ENCODE assay signal across 15 cellular contexts in the genomic region with DNA sequence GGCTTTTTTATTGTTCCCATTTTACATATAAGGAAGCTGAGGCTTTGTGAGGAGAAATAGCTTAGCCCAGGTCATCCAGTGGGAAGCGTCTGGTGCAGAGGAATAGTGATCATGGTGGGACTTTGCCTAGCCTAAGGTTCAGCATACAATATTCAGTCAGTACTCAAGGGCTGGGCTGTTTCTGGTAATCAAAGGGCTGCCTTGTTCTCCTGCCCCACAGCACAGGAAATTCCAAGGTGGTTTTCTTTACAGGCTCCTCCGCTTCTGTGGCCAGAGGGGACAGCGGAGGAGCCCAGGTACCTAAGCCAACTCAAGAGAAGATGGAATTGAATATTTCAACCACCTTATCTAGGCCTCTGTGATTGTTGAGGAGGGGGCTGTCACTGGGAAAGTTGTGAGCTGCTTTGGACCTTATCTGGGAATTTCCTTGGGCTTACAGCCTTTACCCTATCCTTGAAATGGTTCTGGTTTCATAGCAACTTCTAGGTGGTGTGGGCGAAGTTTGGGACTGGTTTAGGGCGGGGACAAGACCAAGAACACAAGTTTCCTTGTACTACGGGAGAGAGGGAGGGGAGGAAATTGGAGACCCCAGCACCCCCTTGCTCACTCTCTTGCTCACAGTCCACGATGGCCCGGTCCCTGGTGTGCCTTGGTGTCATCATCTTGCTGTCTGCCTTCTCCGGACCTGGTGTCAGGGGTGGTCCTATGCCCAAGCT. TPM values are rescaled to one million over a fixed set of nuclear protein-coding genes. Genes with fewer than 3 reads are reported as not detected.
DNase-seq lines count a peak whose midpoint lies in the region; ATAC-seq and TF ChIP-seq lines count a peak whose summit lies in the region.
"Had no signal": no experiment of that assay in that cellular context is flagged by ENCODE, and none has a peak within 500 bp of the region (broad histone marks: within the 10 kb centered on the region; RNA-seq: fewer than 3 reads in every experiment).

A gene (plus strand): TSS at position 606 of the 716 bp plus-strand sequence. CDS start 22 bp downstream, at position 628.

- H3K27ac ChIP-seq in stomach = peak within 1 kb of the TSS in 3 of 5 donors; percentile 96 to 99 (median 98)

- peaks cover 0 to 13% (median 5%) of the 10 kb centered on the region in 4 donors for H3K36me3 ChIP-seq in stomach

- peaks cover 17% of the 10 kb centered on the region for H3K36me3 Mint-ChIP-seq in T-helper 1 cell treated with Interleukin-12 subunit alpha and Interleukin-12 subunit beta and Interleukin-4 antibody, amounts not matched to agents 30 μg/mL and 1 μg/mL, for 36 hours (ENCODE audit: low read depth)

- no peak within 1 kb of the TSS for H3K4me3 Mint-ChIP-seq in T-helper 1 cell treated with Interleukin-12 subunit alpha and Interleukin-12 subunit beta and Interleukin-4 antibody, amounts not matched to agents 30 μg/mL and 1 μg/mL, for 36 hours

- no peaks in the 10 kb centered on the region for H3K9me3 ChIP-seq in stomach

- CTCF ChIA-PET in GM10248 (lab: Yijun Ruan, JAX) = no interaction called here

- TF ChIP-seq CTCF in stomach (IDR thresholded peaks at IDR 0.05) (no peak), GM10248 (IDR thresholded peaks at IDR 0.05; ENCODE audit: control extremely low read depth, extremely low read depth, low read depth, missing control alignments) (no peak)

- DNase-seq in T-helper 1 cell = no peak
- DNase-seq in SW480 (ENCODE audit: low spot score) = peak; percentile 76
- DNase-seq in islet precursor cell = peak; percentile 89
- DNase-seq in stomach = no peak
- no peak for DNase-seq in GM10248 (ENCODE audit: extremely low spot score)
- DNase-seq: activated CD4-positive, CD25-positive, alpha-beta regulatory T cell; DND-41; NCI-H226; stimulated activated CD4-positive, alpha-beta T cell treated with anti-CD3 and anti-CD28 coated beads, Interleukin-4, amount 100 ng/mL, for 24 hours; stimulated activated naive CD8-positive, alpha-beta T cell treated with anti-CD3 and anti-CD28 coated beads, Interleukin-15, amount 100 ng/mL, for 72 hours had no signal

- POLR2A ChIA-PET in GM10248 (lab: Yijun Ruan, JAX) = no interaction called here

- H3K27ac Mint-ChIP-seq in T-helper 1 cell treated with Interleukin-12 subunit alpha and Interleukin-12 subunit beta and Interleukin-4 antibody, amounts not matched to agents 30 μg/mL and 1 μg/mL, for 36 hours = peak within 1 kb of the TSS; percentile 69

- no peaks in the 10 kb centered on the region for H3K27me3 ChIP-seq in stomach

- no peaks in the 10 kb centered on the region for H3K27me3 Mint-ChIP-seq in T-helper 1 cell treated with Interleukin-12 subunit alpha and Interleukin-12 subunit beta and Interleukin-4 antibody, amounts not matched to agents 30 μg/mL and 1 μg/mL, for 36 hours (ENCODE audit: low read depth)
- H3K27me3 Mint-ChIP-seq: activated T-helper 17 cell treated with anti-CD3 and anti-CD28 coated beads, Interleukin-2, amount 50 U/mL, for 72 hours; stimulated activated naive CD8-positive, alpha-beta T cell treated with anti-CD3 and anti-CD28 coated beads, Interleukin-15, amount 100 ng/mL, for 72 hours had no signal

- TF ChIP-seq POLR2A in stomach (IDR thresholded peaks at IDR 0.05) = no peak

- ATAC-seq in GM21515 (IDR thresholded peaks at IDR 0.05; ENCODE audit: unreplicated experiment) (no peak), HG02970 (IDR thresholded peaks at IDR 0.05; ENCODE audit: low FRiP score, unreplicated experiment) (no peak)
- ATAC-seq: activated T-helper 17 cell treated with anti-CD3 and anti-CD28 coated beads, Interleukin-2, amount 50 U/mL, for 72 hours; Right ventricle myocardium inferior; stimulated activated naive CD8-positive, alpha-beta T cell treated with anti-CD3 and anti-CD28 coated beads, Interleukin-15, amount 100 ng/mL, for 72 hours had no signal

- no peak for TF ChIP-seq EP300 in stomach (IDR thresholded peaks at IDR 0.05)

- H3K9me3 Mint-ChIP-seq in T-helper 1 cell treated with Interleukin-12 subunit alpha and Interleukin-12 subunit beta and Interleukin-4 antibody, amounts not matched to agents 30 μg/mL and 1 μg/mL, for 36 hours = peaks cover 7% of the 10 kb centered on the region

- 64 to 80% (median 71%) methylated on average over 9 of the region's 9 CpGs for WGBS in stomach, 5 donors

- H3K4me1 ChIP-seq in stomach = peaks cover 13 to 23% (median 19%) of the 10 kb centered on the region in 4 donors

- intact Hi-C loops in stomach (cut with DNase I; ENCODE audit: low total_unique reads) = no loop called here

- peaks cover 32% of the 10 kb centered on the region for H3K4me1 Mint-ChIP-seq in T-helper 1 cell treated with Interleukin-12 subunit alpha and Interleukin-12 subunit beta and Interleukin-4 antibody, amounts not matched to agents 30 μg/mL and 1 μg/mL, for 36 hours (ENCODE audit: low read depth)

- H3K4me3 ChIP-seq in stomach = no peak within 1 kb of the TSS

RNA-seq across cellular contexts. Expression of the gene that starts here (rescaled TPM):
- 1 to 10 TPM in 2 of 5 donors, not detected in 3; 2.9 to 8.1 TPM for total RNA-seq in stomach
- 10 to 100 TPM in 1 of 3 donors, 1 to 10 TPM in 1, not detected in 1; 2.8 to 10.1 TPM for polyA plus RNA-seq in stomach
- total RNA-seq: Right ventricle myocardium inferior had no signal

Comparison
In these comparisons a context has a peak if more than half of its experiments do, and no peak if none do; other contexts are left out.
1. DNase-seq: peak in SW480 (single experiment) and islet precursor cell (single experiment); none in T-helper 1 cell (0 of 5), stomach (single experiment) and GM10248 (single experiment).